Comparison of ENCODE assay signal across 7 cellular contexts in genomic region chr13:18710673-18711072, GRCh38.
DNase-seq lines count a peak whose midpoint lies in the region; ATAC-seq and TF ChIP-seq lines count a peak whose summit lies in the region.
"Not testable (repeated sequence)": the region's sequence is repeated elsewhere in the genome, so short reads cannot be mapped to it uniquely, and the experiment has no call there.

No MANE protein-coding gene starts in this region.

- not testable (repeated sequence) for H3K27me3 ChIP-seq in A673 (replicated peaks; ENCODE audit: insufficient read depth, low read depth, low read length, poor library complexity); gastroesophageal sphincter; left lung; aorta (ENCODE audit: control insufficient read depth in 1 of 2, insufficient read depth in 2 of 2, low read length in 1 of 2)

- intact Hi-C loops in A673 (cut with micrococcal nuclease; ENCODE audit: unreplicated experiment); activated CD4-positive, alpha-beta T cell treated with anti-CD3 and anti-CD28 coated beads for 36 hours (cut with DNase I, micrococcal nuclease); left lung (cut with DNase I); sciatic nerve (cut with DNase I); aorta (cut with DNase I): not testable (repeated sequence)

- peak; percentile 30 for ATAC-seq in activated CD4-positive, alpha-beta T cell treated with anti-CD3 and anti-CD28 coated beads for 36 hours
- peak; percentile 22 for ATAC-seq in gastroesophageal sphincter
- ATAC-seq in left lung, result peak; percentile 13
- peak; percentile 79 for ATAC-seq in sciatic nerve
- peak; percentile 41 for ATAC-seq in aorta (ENCODE audit: low FRiP score)

- not testable (repeated sequence) for H3K4me3 Mint-ChIP-seq in activated CD4-positive, alpha-beta T cell treated with anti-CD3 and anti-CD28 coated beads for 36 hours

- not testable (repeated sequence) for TF ChIP-seq EP300 in gastroesophageal sphincter (IDR thresholded peaks at IDR 0.05)

- H3K36me3 ChIP-seq in A673 (ENCODE audit: insufficient read depth, low read length, poor library complexity, severe bottlenecking); SK-N-MC (ENCODE audit: insufficient read depth, low read length); gastroesophageal sphincter; left lung; aorta (ENCODE audit: control insufficient read depth in 1 of 2, insufficient read depth in 2 of 2, low read length in 1 of 2): not testable (repeated sequence)

- TF ChIP-seq CTCF in A673 (conservative IDR thresholded peaks at IDR 0.05; ENCODE audit: low read depth, low read length); gastroesophageal sphincter (IDR thresholded peaks at IDR 0.05); left lung (IDR thresholded peaks at IDR 0.05): not testable (repeated sequence)

- H3K9ac ChIP-seq in SK-N-MC (ENCODE audit: insufficient read length), result not testable (repeated sequence)

- H3K9me3 ChIP-seq in A673 (ENCODE audit: low read depth, low read length, poor library complexity, severe bottlenecking); SK-N-MC (ENCODE audit: low read depth, low read length); gastroesophageal sphincter; left lung; aorta (ENCODE audit: control insufficient read depth, low read length): not testable (repeated sequence)

- H3K4me1 Mint-ChIP-seq in activated CD4-positive, alpha-beta T cell treated with anti-CD3 and anti-CD28 coated beads for 36 hours, result not testable (repeated sequence)

- TF ChIP-seq POLR2A in gastroesophageal sphincter (IDR thresholded peaks at IDR 0.05), result not testable (repeated sequence)

- H3K27ac Mint-ChIP-seq in activated CD4-positive, alpha-beta T cell treated with anti-CD3 and anti-CD28 coated beads for 36 hours, result not testable (repeated sequence)

- H3K9me3 Mint-ChIP-seq in activated CD4-positive, alpha-beta T cell treated with anti-CD3 and anti-CD28 coated beads for 36 hours (ENCODE audit: low read depth), result not testable (repeated sequence)

- not testable (repeated sequence) for H3K36me3 Mint-ChIP-seq in activated CD4-positive, alpha-beta T cell treated with anti-CD3 and anti-CD28 coated beads for 36 hours (ENCODE audit: low read depth)

- H3K4me1 ChIP-seq in A673 (ENCODE audit: insufficient read depth, low read length, poor library complexity, severe bottlenecking); gastroesophageal sphincter; left lung; aorta (ENCODE audit: control insufficient read depth in 1 of 2, insufficient read depth in 2 of 2, low read length in 2 of 2): not testable (repeated sequence)

- POLR2A ChIA-PET in A673 (lab: Charles Lee; ENCODE audit: low non-redundant PET); activated CD4-positive, alpha-beta T cell treated with anti-CD3 and anti-CD28 coated beads for 36 hours (lab: Charles Lee): not testable (repeated sequence)

- BruUV-seq in A673 (replicated peaks; lab: Mats Ljungman, UMichigan), result not testable (repeated sequence)

- DNase-seq in A673 (ENCODE audit: low spot score) (peak; percentile 11), SK-N-MC (ENCODE audit: low read depth, low spot score) (peak; percentile 55)
- not testable (repeated sequence) for DNase-seq in activated CD4-positive, alpha-beta T cell treated with anti-CD3 and anti-CD28 coated beads for 36 hours; left lung; sciatic nerve (ENCODE audit: low spot score); aorta

- CTCF ChIA-PET in A673 (lab: Charles Lee); activated CD4-positive, alpha-beta T cell treated with anti-CD3 and anti-CD28 coated beads for 36 hours (lab: Charles Lee): not testable (repeated sequence)

- H3K27ac ChIP-seq in A673 (ENCODE audit: low read depth, low read length, poor library complexity, severe bottlenecking); gastroesophageal sphincter; left lung; aorta (ENCODE audit: low read depth in 1 of 2, low read length in 2 of 2): not testable (repeated sequence)
- H3K27ac ChIP-seq in SK-N-MC, result peak overlapping the region; percentile 96

- H3K27me3 Mint-ChIP-seq in activated CD4-positive, alpha-beta T cell treated with anti-CD3 and anti-CD28 coated beads for 36 hours, result not testable (repeated sequence)

- not testable (repeated sequence) for H3K4me3 ChIP-seq in A673 (ENCODE audit: low read depth, low read length, poor library complexity, severe bottlenecking); SK-N-MC; gastroesophageal sphincter; left lung; aorta (ENCODE audit: low read length in 2 of 2)

Comparison
In these comparisons a context has a peak if more than half of its experiments do, and no peak if none do; other contexts are left out.
1. ATAC-seq: peak in every context shown above with its lines; median percentile 79 in sciatic nerve; 41 in aorta; 30 in activated CD4-positive, alpha-beta T cell treated with anti-CD3 and anti-CD28 coated beads for 36 hours; 22 in gastroesophageal sphincter; 13 in left lung.